8 cellular contexts compared by ENCODE assay signal in genomic region chr11:62881579-62882427, GRCh38. TPM values are rescaled to one million over a fixed set of nuclear protein-coding genes. Genes with fewer than 3 reads are reported as not detected.
DNase-seq lines count a peak whose midpoint lies in the region; ATAC-seq and TF ChIP-seq lines count a peak whose summit lies in the region.

No MANE protein-coding gene starts in this region.

- H3K9me3 ChIP-seq in gastroesophageal sphincter = no peaks in the 10 kb centered on the region

- WGBS in gastroesophageal sphincter (ENCODE audit: low coverage in 1 of 2), 2 donors = 3 to 5% methylated on average over 10 to 11 of the region's 21 CpGs

- peak overlapping the region; percentile 95 to 99 (median 97) for H3K27ac ChIP-seq in gastroesophageal sphincter
- H3K27ac ChIP-seq in temporal lobe (ENCODE audit: low read depth, low read length) = peak overlapping the region; percentile 97

- TF ChIP-seq RAD21 in Ishikawa (IDR thresholded peaks at IDR 0.05; ENCODE audit: low read depth) = no peak

- peak; percentile 91 for DNase-seq in DMS79 treated with DMSO at 0.1 percent for 48 hours (lab: John Stamatoyannopoulos, UW)
- peak; percentile 84 for DNase-seq in SIG-M5 (lab: John Stamatoyannopoulos, UW)
- peak; percentile 88 to 91 (median 90) for DNase-seq in activated naive CD4-positive, alpha-beta T cell (lab: John Stamatoyannopoulos, UW)
- peak; percentile 92 for DNase-seq in omental fat pad (ENCODE audit: low spot score)

- peaks cover 0 to 46% of the 10 kb centered on the region in 2 donors for H3K36me3 ChIP-seq in gastroesophageal sphincter

- H3K27me3 ChIP-seq in gastroesophageal sphincter = no peaks in the 10 kb centered on the region

- TF ChIP-seq EP300 in Ishikawa (IDR thresholded peaks at IDR 0.05; ENCODE audit: borderline replicate concordance) (peak; percentile 39; the same call in 1 of the 2 replicates), gastroesophageal sphincter (IDR thresholded peaks at IDR 0.05) (no peak)

- peaks cover 0 to 72% (median 32%) of the 10 kb centered on the region in 3 donors for H3K4me1 ChIP-seq in gastroesophageal sphincter

- TF ChIP-seq CTCF in gastroesophageal sphincter (IDR thresholded peaks at IDR 0.05) (no peak), omental fat pad (IDR thresholded peaks at IDR 0.05) (no peak)

- TF ChIP-seq POLR2A in gastroesophageal sphincter (IDR thresholded peaks at IDR 0.05) = no peak

- ATAC-seq in GM21576 (IDR thresholded peaks at IDR 0.05; ENCODE audit: unreplicated experiment) (peak; percentile 44), gastroesophageal sphincter (peak; percentile 88), omental fat pad (ENCODE audit: low FRiP score) (peak; percentile 60)

- H3K4me3 ChIP-seq in gastroesophageal sphincter = peak overlapping the region; percentile 85 to 93

TF ChIP-seq in Ishikawa, 13 proteins besides CTCF, POLR2A, EP300 and RAD21:
- TF ChIP-seq TEAD4 (IDR thresholded peaks at IDR 0.05) (no peak), REST (IDR thresholded peaks at IDR 0.05; ENCODE audit: low read depth) (no peak), CEBPB (IDR thresholded peaks at IDR 0.05) (peak; percentile 86), TCF12 (IDR thresholded peaks at IDR 0.05; ENCODE audit: low read depth) (no peak; the same call in 1 of the 2 replicates), EGR1 (IDR thresholded peaks at IDR 0.05) (no peak), NFIC (IDR thresholded peaks at IDR 0.05) (no peak), ZBTB7A (IDR thresholded peaks at IDR 0.05; ENCODE audit: low read depth) (0 out of 2 replicates have a peak, but pooled peaks have one; percentile 34), USF1 (IDR thresholded peaks at IDR 0.05) (peak; percentile 84), TAF1 (IDR thresholded peaks at IDR 0.05; ENCODE audit: low read depth) (no peak; the same call in 1 of the 2 replicates), MAX (IDR thresholded peaks at IDR 0.05) (peak; percentile 77), FOXM1 (IDR thresholded peaks at IDR 0.05; ENCODE audit: borderline replicate concordance, low read depth) (peak; percentile 68), YY1 (IDR thresholded peaks at IDR 0.05; ENCODE audit: low read depth) (no peak), CREB1 (IDR thresholded peaks at IDR 0.05; ENCODE audit: low read depth) (0 out of 2 replicates have a peak, but pooled peaks have one; percentile 26)

RNA-seq across cellular contexts. Expression of gene SLC3A2, which starts 1.1 kb away (rescaled TPM):
- total RNA-seq in gastroesophageal sphincter = 100 to 1,000 TPM in 1 of 4 donors, 10 to 100 TPM in 3; 66.9 to 144 (median 80.2) TPM
- total RNA-seq in omental fat pad = 100 to 1,000 TPM; 110 to 239 (median 191) TPM
- total RNA-seq in temporal lobe = 66.9 TPM

RNA-seq across cellular contexts. Expression of gene CHRM1, which starts 39.4 kb away (rescaled TPM):
- total RNA-seq in gastroesophageal sphincter (under 1 TPM in 3 of 4 donors, not detected in 1; 0.16 to 0.89 (median 0.27) TPM), omental fat pad (not detected), temporal lobe (8.9 TPM)

RNA-seq across cellular contexts. Expression of gene WDR74, which starts 42.4 kb away (rescaled TPM):
- total RNA-seq in gastroesophageal sphincter = 10 to 100 TPM; 26.6 to 46.8 (median 39.3) TPM
- total RNA-seq in omental fat pad = 100 to 1,000 TPM in 1 of 4 donors, 10 to 100 TPM in 3; 32.3 to 138 (median 40.8) TPM
- total RNA-seq in temporal lobe = 28.8 TPM

RNA-seq across cellular contexts. Expression of gene TEX54, which starts 49.2 kb away (rescaled TPM):
- not detected for total RNA-seq in gastroesophageal sphincter
- not detected for total RNA-seq in omental fat pad
- not detected for total RNA-seq in temporal lobe

RNA-seq across cellular contexts. Expression of gene STX5, which starts 50.0 kb away (rescaled TPM):
- total RNA-seq in gastroesophageal sphincter (10 to 100 TPM; 23.3 to 31.6 (median 27.8) TPM), omental fat pad (10 to 100 TPM; 32.2 to 43.1 (median 37.4) TPM), temporal lobe (27.3 TPM)

Comparison
In these comparisons a context has a peak if more than half of its experiments do, and no peak if none do; other contexts are left out.
1. Peak in every context shown above with its lines: DNase-seq, ATAC-seq, H3K4me3 ChIP-seq and H3K27ac ChIP-seq.